Comparison of ENCODE assay signal across 16 cellular contexts in the genomic region with DNA sequence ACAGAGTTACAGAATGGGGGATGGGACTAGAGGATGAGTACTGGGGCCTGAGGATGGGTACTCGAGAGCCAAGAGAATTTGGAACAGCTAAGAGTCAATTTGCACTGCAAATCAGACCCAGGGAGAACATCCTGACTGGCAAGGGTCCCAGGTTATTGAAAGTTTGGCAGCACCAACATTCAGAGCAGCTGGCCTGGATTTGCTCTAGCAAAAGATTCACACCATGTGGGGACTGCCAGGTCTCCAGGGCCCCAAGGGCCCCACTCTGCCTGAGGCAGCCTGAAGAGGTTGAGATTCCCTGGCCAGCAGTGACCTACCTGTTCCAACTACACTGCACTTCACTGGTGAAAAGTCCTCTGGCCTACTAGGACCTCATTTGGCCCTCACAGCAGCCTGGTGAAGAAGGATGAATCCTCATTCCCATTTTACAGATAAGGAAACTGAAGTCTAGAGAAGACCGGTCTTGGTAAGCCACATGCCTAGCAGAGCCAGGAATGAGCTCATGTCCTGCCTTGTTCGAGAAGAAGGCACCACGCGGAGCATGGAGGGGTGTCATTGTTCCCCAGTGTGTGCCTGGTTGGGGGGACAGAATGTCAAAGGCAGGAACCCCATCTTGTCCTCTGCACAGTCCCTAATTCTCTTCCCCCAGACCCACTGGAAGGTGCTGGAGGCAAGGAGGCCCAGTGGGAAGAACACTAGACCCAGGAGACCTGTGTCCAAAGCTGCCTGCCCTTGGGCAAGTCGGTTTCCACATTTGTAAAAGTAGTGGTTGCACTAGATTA.
DNase-seq lines count a peak whose midpoint lies in the region; ATAC-seq lines count a peak whose summit lies in the region.
"Had no signal": no experiment of that assay in that cellular context is flagged by ENCODE, and none has a peak within 500 bp of the region (broad histone marks: within the 10 kb centered on the region; RNA-seq: fewer than 3 reads in every experiment).

No MANE protein-coding gene starts in this region.

- peak overlapping the region in 1 of 5 donors; percentile 22 for H3K9ac ChIP-seq in subcutaneous abdominal adipose tissue (ENCODE audit: low read length in 5 of 5)
- H3K9ac ChIP-seq: parathyroid adenoma had no signal

- peaks cover 3 to 20% (median 6%) of the 10 kb centered on the region in 5 donors for H3K36me3 ChIP-seq in subcutaneous abdominal adipose tissue (ENCODE audit: control insufficient read depth in 5 of 5, insufficient read depth in 5 of 5, low read length in 5 of 5)
- H3K36me3 ChIP-seq: cardiac muscle cell, upper lobe of right lung had no signal

- peaks cover 0 to 2% (median 0%) of the 10 kb centered on the region in 5 donors for H3K9me3 ChIP-seq in subcutaneous abdominal adipose tissue (ENCODE audit: control insufficient read depth in 5 of 5, low read length in 5 of 5)
- H3K9me3 ChIP-seq: upper lobe of right lung had no signal

- DNase-seq in NCI-H1092 treated with DMSO at 0.1 percent for 48 hours (lab: John Stamatoyannopoulos, UW) (peak; percentile 9), NCI-H1092 (lab: John Stamatoyannopoulos, UW) (no peak), ecto neural progenitor cell (ENCODE audit: low spot score) (peak; percentile 16), left lobe of liver (ENCODE audit: low spot score) (peak; percentile 30), NCI-H748 (lab: John Stamatoyannopoulos, UW; ENCODE audit: unreplicated experiment) (no peak)
- DNase-seq: foreskin melanocyte, KG1, NCI-H1105 treated with DMSO at 0.1 percent for 48 hours, upper lobe of right lung had no signal

- H3K4me1 ChIP-seq in subcutaneous abdominal adipose tissue (ENCODE audit: control insufficient read depth in 5 of 5, insufficient read depth in 5 of 5, low read length in 5 of 5), result peaks cover 0 to 49% (median 45%) of the 10 kb centered on the region in 5 donors

- H3K4me3 ChIP-seq in subcutaneous abdominal adipose tissue (ENCODE audit: low read depth in 1 of 5, low read length in 5 of 5), result no peak overlapping the region
- H3K4me3 ChIP-seq: cardiac muscle cell, upper lobe of right lung had no signal

- H3K27ac ChIP-seq in subcutaneous abdominal adipose tissue (ENCODE audit: low read depth, low read length), result peak overlapping the region; percentile 45
- H3K27ac ChIP-seq: 22Rv1, C4-2B, cardiac muscle cell, upper lobe of right lung had no signal

- no peaks in the 10 kb centered on the region for H3K27me3 ChIP-seq in subcutaneous abdominal adipose tissue (ENCODE audit: control insufficient read depth in 5 of 5, insufficient read depth in 4 of 5, low read length in 5 of 5)
- H3K27me3 ChIP-seq: cardiac muscle cell, upper lobe of right lung had no signal

- ATAC-seq in left lobe of liver (no peak), GM21447 (IDR thresholded peaks at IDR 0.05; ENCODE audit: unreplicated experiment) (no peak), HG03095 (IDR thresholded peaks at IDR 0.05; ENCODE audit: unreplicated experiment) (no peak)
- ATAC-seq: upper lobe of right lung had no signal

Comparison
In these comparisons a context has a peak if more than half of its experiments do, and no peak if none do; other contexts are left out.
1. DNase-seq: peak in NCI-H1092 treated with DMSO at 0.1 percent for 48 hours (single experiment), ecto neural progenitor cell (single experiment) and left lobe of liver (single experiment); none in NCI-H1092 (single experiment) and NCI-H748 (single experiment).